In genomic region chr4:40055873-40056721, GRCh38 we compare ENCODE assay signal across 8 cellular contexts. TPM values are rescaled to one million over a fixed set of nuclear protein-coding genes. Genes with fewer than 3 reads are reported as not detected.
DNase-seq lines count a peak whose midpoint lies in the region; ATAC-seq and TF ChIP-seq lines count a peak whose summit lies in the region.

No MANE protein-coding gene starts in this region.

- H3K27ac ChIP-seq in coronary artery, result peak overlapping the region; percentile 96 to 98
- peak overlapping the region; percentile 100 for H3K27ac ChIP-seq in left lung

- intact Hi-C loops in activated CD4-positive, alpha-beta T cell treated with anti-CD3 and anti-CD28 coated beads, Interleukin-2, amount 10 ng/mL, durations not matched to agents 24 days and 14 days (cut with micrococcal nuclease), result loop anchor here (1.0 to 10.0 kb wide), 14 partner anchors 10 to 704 kb away; partner anchors contain the start of genes LIAS, PDS5A, RPL9 and SMIM14
- intact Hi-C loops in left lung (cut with DNase I), result loop anchor here in 1 of 2 donors (10.0 kb wide), 1 partner anchor 269 kb away; no protein-coding TSS in a partner anchor

- H3K4me1 Mint-ChIP-seq in activated CD4-positive, alpha-beta T cell treated with anti-CD3 and anti-CD28 coated beads, Interleukin-2, amount 10 ng/mL, durations not matched to agents 24 days and 14 days, result peaks cover 30% of the 10 kb centered on the region

- no peak for TF ChIP-seq CTCF in coronary artery (IDR thresholded peaks at IDR 0.05)
- TF ChIP-seq CTCF in left lung (IDR thresholded peaks at IDR 0.05), result no peak

- ATAC-seq in HG02588 (IDR thresholded peaks at IDR 0.05; ENCODE audit: unreplicated experiment) (peak; percentile 21), left lung (peak; percentile 14)

- peak; percentile 38 for DNase-seq in GF-D8 (lab: John Stamatoyannopoulos, UW)
- peak; percentile 53 for DNase-seq in NCI-H2227 treated with DMSO at 0.1 percent for 48 hours (lab: John Stamatoyannopoulos, UW)
- no peak for DNase-seq in activated CD4-positive, alpha-beta T cell treated with anti-CD3 and anti-CD28 coated beads, Interleukin-2, amount 10 ng/mL, durations not matched to agents 24 days and 14 days
- peak; percentile 86 for DNase-seq in coronary artery (ENCODE audit: low spot score)
- peak; percentile 72 to 89 for DNase-seq in left lung
- peak; percentile 44 for DNase-seq in stimulated activated CD4-positive, alpha-beta T cell treated with anti-CD3 and anti-CD28 coated beads, Interleukin-4, amount 100 ng/mL, for 1 hour
- DNase-seq in NAMALWA (ENCODE audit: low spot score), result no peak

- H3K4me3 ChIP-seq in coronary artery (peak overlapping the region; percentile 80), left lung (peak overlapping the region; percentile 61 to 78)

- H3K27ac Mint-ChIP-seq in activated CD4-positive, alpha-beta T cell treated with anti-CD3 and anti-CD28 coated beads, Interleukin-2, amount 10 ng/mL, durations not matched to agents 24 days and 14 days, result peak overlapping the region; percentile 99

- peaks cover 7% of the 10 kb centered on the region for H3K36me3 Mint-ChIP-seq in activated CD4-positive, alpha-beta T cell treated with anti-CD3 and anti-CD28 coated beads, Interleukin-2, amount 10 ng/mL, durations not matched to agents 24 days and 14 days (ENCODE audit: low read depth)

- no peaks in the 10 kb centered on the region for H3K9me3 Mint-ChIP-seq in activated CD4-positive, alpha-beta T cell treated with anti-CD3 and anti-CD28 coated beads, Interleukin-2, amount 10 ng/mL, durations not matched to agents 24 days and 14 days

- H3K4me3 Mint-ChIP-seq in activated CD4-positive, alpha-beta T cell treated with anti-CD3 and anti-CD28 coated beads, Interleukin-2, amount 10 ng/mL, durations not matched to agents 24 days and 14 days, result peak overlapping the region; percentile 91

- H3K36me3 ChIP-seq in left lung, result no peaks in the 10 kb centered on the region

- H3K9me3 ChIP-seq in left lung, result no peaks in the 10 kb centered on the region

- peaks cover 3% of the 10 kb centered on the region for H3K27me3 Mint-ChIP-seq in activated CD4-positive, alpha-beta T cell treated with anti-CD3 and anti-CD28 coated beads, Interleukin-2, amount 10 ng/mL, durations not matched to agents 24 days and 14 days

- H3K4me1 ChIP-seq in left lung, result peaks cover 0 to 29% of the 10 kb centered on the region in 2 donors

- no peaks in the 10 kb centered on the region for H3K27me3 ChIP-seq in left lung

RNA-seq across cellular contexts. Expression of gene N4BP2, which starts 0.6 kb away (rescaled TPM):
- total RNA-seq in activated CD4-positive, alpha-beta T cell treated with anti-CD3 and anti-CD28 coated beads, Interleukin-2, amount 10 ng/mL, durations not matched to agents 24 days and 14 days, result 24.5 and 24.7 TPM in 2 replicates
- 1 to 10 TPM; 5.9 to 6.9 TPM for total RNA-seq in left lung

Comparison
In these comparisons a context has a peak if more than half of its experiments do, and no peak if none do; other contexts are left out.
1. DNase-seq: peak in GF-D8 (single experiment), NCI-H2227 treated with DMSO at 0.1 percent for 48 hours (single experiment), coronary artery (single experiment), left lung (2 of 2) and stimulated activated CD4-positive, alpha-beta T cell treated with anti-CD3 and anti-CD28 coated beads, Interleukin-4, amount 100 ng/mL, for 1 hour (single experiment); none in activated CD4-positive, alpha-beta T cell treated with anti-CD3 and anti-CD28 coated beads, Interleukin-2, amount 10 ng/mL, durations not matched to agents 24 days and 14 days (single experiment) and NAMALWA (single experiment).